1 cellular context compared by ENCODE assay signal in the genomic region with DNA sequence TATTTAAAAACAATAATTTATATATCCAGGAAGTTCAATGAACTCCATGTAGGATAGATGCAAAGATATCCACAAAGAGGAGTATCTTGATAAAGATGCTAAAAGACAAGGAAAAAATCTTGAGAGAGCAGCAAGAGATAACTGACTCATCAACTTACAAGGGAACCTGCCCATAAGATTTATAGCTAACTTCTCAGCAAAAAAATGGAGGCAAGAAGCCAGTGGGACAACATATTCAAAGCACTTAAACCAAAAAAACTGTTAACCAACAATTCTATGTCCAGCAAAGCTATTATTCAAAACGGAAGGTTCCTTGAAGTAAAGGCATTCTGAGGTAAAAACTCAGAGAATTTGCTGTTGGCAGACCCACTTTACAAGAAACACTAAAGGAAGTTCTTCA.
TF ChIP-seq lines count a peak whose summit lies in the region.

No MANE protein-coding gene starts in this region.

TF ChIP-seq in K562, 482 proteins besides CTCF, POLR2A, EP300 and RAD21:
- peak; percentile 38 for TF ChIP-seq PKNOX1 (IDR thresholded peaks at IDR 0.05)
- TF ChIP-seq RBM39 (optimal IDR thresholded peaks at IDR 0.05; ENCODE audit: low read depth, low read length), result no peak
- no peak for TF ChIP-seq ZNF146 (CRISPR knock-in tag; IDR thresholded peaks at IDR 0.05; ENCODE audit: unreplicated experiment)
- TF ChIP-seq PYGO2 (tag; IDR thresholded peaks at IDR 0.05), result no peak
- no peak for TF ChIP-seq TFAP4 (CRISPR knock-in tag; IDR thresholded peaks at IDR 0.05; ENCODE audit: borderline replicate concordance)
- TF ChIP-seq, protein P1, sequence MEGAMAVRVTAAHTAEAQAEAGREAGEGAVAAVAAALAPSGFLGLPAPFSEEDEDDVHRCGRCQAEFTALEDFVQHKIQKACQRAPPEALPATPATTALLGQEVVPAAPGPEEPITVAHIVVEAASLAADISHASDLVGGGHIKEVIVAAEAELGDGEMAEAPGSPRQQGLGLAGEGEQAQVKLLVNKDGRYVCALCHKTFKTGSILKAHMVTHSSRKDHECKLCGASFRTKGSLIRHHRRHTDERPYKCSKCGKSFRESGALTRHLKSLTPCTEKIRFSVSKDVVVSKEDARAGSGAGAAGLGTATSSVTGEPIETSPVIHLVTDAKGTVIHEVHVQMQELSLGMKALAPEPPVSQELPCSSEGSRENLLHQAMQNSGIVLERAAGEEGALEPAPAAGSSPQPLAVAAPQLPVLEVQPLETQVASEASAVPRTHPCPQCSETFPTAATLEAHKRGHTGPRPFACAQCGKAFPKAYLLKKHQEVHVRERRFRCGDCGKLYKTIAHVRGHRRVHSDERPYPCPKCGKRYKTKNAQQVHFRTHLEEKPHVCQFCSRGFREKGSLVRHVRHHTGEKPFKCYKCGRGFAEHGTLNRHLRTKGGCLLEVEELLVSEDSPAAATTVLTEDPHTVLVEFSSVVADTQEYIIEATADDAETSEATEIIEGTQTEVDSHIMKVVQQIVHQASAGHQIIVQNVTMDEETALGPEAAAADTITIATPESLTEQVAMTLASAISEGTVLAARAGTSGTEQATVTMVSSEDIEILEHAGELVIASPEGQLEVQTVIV (CRISPR knock-in tag; IDR thresholded peaks at IDR 0.05; ENCODE audit: borderline replicate concordance), result no peak
- TF ChIP-seq PTBP1 (IDR thresholded peaks at IDR 0.05; ENCODE audit: low read depth, low read length), result no peak
- peak; percentile 81 for TF ChIP-seq MEIS2 (IDR thresholded peaks at IDR 0.05; ENCODE audit: partially characterized antibody)
- no peak for TF ChIP-seq ZNF778 (CRISPR knock-in tag; IDR thresholded peaks at IDR 0.05)
- TF ChIP-seq CAMTA2 (CRISPR knock-in tag; conservative IDR thresholded peaks at IDR 0.05), result no peak
- no peak for TF ChIP-seq SETDB1 (IDR thresholded peaks at IDR 0.05; ENCODE audit: low read length)
- peak; percentile 31 for TF ChIP-seq ZNF316 (IDR thresholded peaks at IDR 0.05)
